In genomic region chr2:218051908-218052307, GRCh38 we compare ENCODE assay signal across 1 cellular context.
TF ChIP-seq lines count a peak whose summit lies in the region.

No MANE protein-coding gene starts in this region.

TF ChIP-seq in H1, 55 proteins besides CTCF, POLR2A, EP300 and RAD21 (continued from another document):
- TF ChIP-seq HDAC2 (IDR thresholded peaks at IDR 0.05; ENCODE audit: borderline replicate concordance in 1 of 2, low read depth in 2 of 2, low read length in 2 of 2) (no peak), MAX (IDR thresholded peaks at IDR 0.05) (no peak), CEBPB (IDR thresholded peaks at IDR 0.05; ENCODE audit: low read depth, low read length) (no peak), SUZ12 (IDR thresholded peaks at IDR 0.05; ENCODE audit: low read length) (no peak), JUND (IDR thresholded peaks at IDR 0.05; ENCODE audit: low read length) (no peak), ATF2 (IDR thresholded peaks at IDR 0.05; ENCODE audit: low read length) (no peak)
TF ChIP-seq in H1: peak in this region for 0.
